In the genomic region with DNA sequence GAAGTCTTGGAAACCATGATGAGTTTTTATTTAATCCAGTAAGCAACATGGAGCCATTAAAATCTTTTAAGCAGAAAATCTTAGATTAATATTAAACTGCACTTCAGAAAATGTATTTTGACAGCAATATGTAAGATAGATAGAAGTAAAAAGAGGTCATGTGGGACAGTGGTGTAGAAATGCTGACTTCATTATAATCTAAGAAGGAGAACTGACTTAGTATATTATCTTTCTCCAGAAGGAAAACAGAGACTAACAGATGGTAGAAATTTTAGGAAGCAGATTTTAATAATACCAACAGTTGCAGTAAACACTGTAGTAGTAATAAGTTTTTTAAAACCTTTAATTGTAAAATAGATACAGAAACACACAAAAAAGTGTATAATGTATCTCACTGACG, we compare ENCODE assay signal across 13 cellular contexts.
"Had no signal": no experiment of that assay in that cellular context is flagged by ENCODE, and none has a peak within 500 bp of the region (broad histone marks: within the 10 kb centered on the region; RNA-seq: fewer than 3 reads in every experiment).

No MANE protein-coding gene starts in this region.

- H3K4me3 ChIP-seq: colonic mucosa, sigmoid colon had no signal

- H3K27ac ChIP-seq: colonic mucosa had no signal

- H3K9me3 ChIP-seq: colonic mucosa, sigmoid colon had no signal

- H3K4me1 ChIP-seq: colonic mucosa had no signal

- H3K36me3 ChIP-seq: colonic mucosa, sigmoid colon had no signal

- H3K27me3 ChIP-seq: colonic mucosa, sigmoid colon had no signal

- ATAC-seq: natural killer cell; stimulated activated naive CD8-positive, alpha-beta T cell treated with anti-CD3 and anti-CD28 coated beads, Interleukin-15, Interleukin-2, amounts not matched to agents 100 U/mL and 50 U/mL, for 24 hours; T-helper 17 cell had no signal

- DNase-seq: activated CD4-positive, alpha-beta T cell treated with anti-CD3 and anti-CD28 coated beads, Interleukin-2, amount 10 ng/mL, durations not matched to agents 7 days and 5 days; activated CD4-positive, CD25-positive, alpha-beta regulatory T cell; activated CD8-positive, alpha-beta memory T cell treated with anti-CD3 and anti-CD28 coated beads for 24 hours; activated naive CD4-positive, alpha-beta T cell treated with anti-CD3 and anti-CD28 coated beads, Interleukin-2, amount 10 ng/mL, durations not matched to agents 7 days and 5 days; colonic mucosa; effector CD8-positive, alpha-beta T cell; immature natural killer cell; natural killer cell; sigmoid colon; stimulated activated CD4-positive, alpha-beta T cell treated with anti-CD3 and anti-CD28 coated beads, Interleukin-4, amount 100 ng/mL, for 1 hour; stimulated activated CD8-positive, alpha-beta memory T cell treated with anti-CD3 and anti-CD28 coated beads, Interleukin-4, amount 100 ng/mL, for 48 hours; stimulated activated naive CD8-positive, alpha-beta T cell treated with anti-CD3 and anti-CD28 coated beads, Interleukin-15, Interleukin-2, amounts not matched to agents 100 U/mL and 50 U/mL, for 24 hours; T-helper 17 cell had no signal
